ENCODE assay signal across 18 cellular contexts in the genomic region with DNA sequence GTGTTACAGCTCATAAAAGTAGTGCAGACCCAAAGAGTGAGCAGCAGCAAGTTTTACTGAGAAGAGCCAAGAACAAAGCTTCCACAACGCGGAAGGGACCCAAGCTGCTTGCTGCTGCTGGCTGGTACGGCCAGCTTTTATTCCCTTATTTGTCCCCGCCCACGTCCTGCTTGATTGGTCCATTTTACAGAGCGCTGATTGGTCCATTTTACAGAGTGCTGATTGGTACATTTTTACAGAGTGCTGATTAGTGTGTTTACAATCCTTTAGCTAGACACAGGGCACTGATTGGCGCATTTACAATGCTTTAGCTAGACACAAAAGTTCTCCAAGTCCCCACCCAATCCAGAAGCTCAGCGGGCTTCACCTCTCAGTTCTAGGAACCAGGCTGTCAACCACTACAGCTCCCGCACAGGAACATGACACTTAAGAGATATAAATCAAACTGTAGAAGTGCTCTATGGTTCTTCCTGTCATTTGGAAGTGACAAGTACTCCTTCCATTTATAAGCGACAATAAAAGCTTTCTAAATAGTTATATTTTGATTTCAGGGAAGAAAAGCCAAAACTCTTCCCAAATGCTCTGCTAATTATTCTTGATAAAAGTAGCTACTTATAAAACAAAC. TPM values are rescaled to one million over a fixed set of nuclear protein-coding genes. Genes with fewer than 3 reads are reported as not detected.
DNase-seq lines count a peak whose midpoint lies in the region; ATAC-seq, FAIRE-seq and TF ChIP-seq lines count a peak whose summit lies in the region.
"Had no signal": no experiment of that assay in that cellular context is flagged by ENCODE, and none has a peak within 500 bp of the region (broad histone marks: within the 10 kb centered on the region; RNA-seq: fewer than 3 reads in every experiment).

No MANE protein-coding gene starts in this region.

- no TSS peak for BruUV-seq in K562 (replicated peaks; lab: Mats Ljungman, UMichigan)

- H3K4me3 ChIP-seq in Karpas-422 (ENCODE audit: low read length) (no peak overlapping the region), K562 (no peak overlapping the region)

- no peak for TF ChIP-seq POLR2A in K562 (conservative IDR thresholded peaks at IDR 0.05)

- H3K4me2 ChIP-seq in Karpas-422 (ENCODE audit: low read depth, low read length, poor library complexity, severe bottlenecking) (no peak overlapping the region), K562 (ENCODE audit: insufficient read depth, low read length) (no peak overlapping the region)

- no peaks in the 10 kb centered on the region for H3K9me1 ChIP-seq in K562 (ENCODE audit: control insufficient read depth, insufficient read depth, low read length)

- H3K27ac ChIP-seq in Karpas-422 (ENCODE audit: low read length) (no peak overlapping the region), K562 (ENCODE audit: extremely low read depth, low read depth, low read length) (no peak overlapping the region; the same call in 2 of the 3 replicates)
- H3K27ac ChIP-seq: C4-2B had no signal

- peak; percentile 71 for ATAC-seq in K562
- ATAC-seq: HepG2 had no signal

- POLR2A ChIA-PET in K562 (lab: Yijun Ruan, JAX): interaction anchor here (1.3 to 1.5 kb wide), 2 partner anchors 14 to 16 kb away, joined by 4 to 5 read pairs; no protein-coding TSS in a partner anchor

- DNase-seq in activated CD4-positive, alpha-beta T cell treated with anti-CD3 and anti-CD28 coated beads for 48 hours: peak; percentile 10
- DNase-seq in activated CD4-positive, alpha-beta T cell treated with anti-CD3 and anti-CD28 coated beads, Interleukin-2, amount 50 U/mL, for 1 hour: no peak
- DNase-seq in Karpas-422 (peak; percentile 41), K562 (ENCODE audit: extremely low read depth in 1 of 4, low spot score in 3 of 4) (peak; percentile 16 to 52 (median 28)), DMS 273 treated with DMSO at 0.1 percent for 48 hours (lab: John Stamatoyannopoulos, UW) (no peak), HT-29 (ENCODE audit: low spot score) (no peak)
- no peak for DNase-seq in activated CD4-positive, CD25-positive, alpha-beta regulatory T cell treated with anti-CD3 and anti-CD28 coated beads, Interleukin-2, amount 50 U/mL, for 72 hours
- DNase-seq: BE2C, DMS153, DMS79 treated with DMSO at 0.1 percent for 48 hours, GF-D8, GOT3, H9 had no signal

- intact Hi-C loops in K562 (cut with micrococcal nuclease): no loop called here

- TF ChIP-seq CTCF in K562 (IDR thresholded peaks at IDR 0.05 in 2 of 3, conservative IDR thresholded peaks at IDR 0.05 in 1 of 3; ENCODE audit: insufficient read depth in 2 of 3, low read depth in 1 of 3, low read length in 3 of 3): no peak

- H2AFZ ChIP-seq in Karpas-422 (ENCODE audit: low read length) (no peak overlapping the region), K562 (ENCODE audit: low read depth, low read length) (no peak overlapping the region)

- in situ Hi-C loops in K562 (cut with MboI): no loop called here

- no peak for FAIRE-seq in K562 (lab: Jason Lieb, UNC)
- FAIRE-seq: A204.1, GM19239, HepG2, HTR-8/SVneo had no signal

- 69% methylated on average over 9 of the region's 10 CpGs for WGBS in K562 (ENCODE audit: insufficient coverage, low coverage, missing lambda C conversion rate)

- H3K36me3 ChIP-seq in Karpas-422 (ENCODE audit: insufficient read depth, low read length) (0 out of 2 replicates have a peak, but pooled peaks cover 11% of the 10 kb centered on the region), K562 (ENCODE audit: control insufficient read depth, insufficient read depth, low read length) (peaks cover 9% of the 10 kb centered on the region; the same call in 2 of the 3 replicates)
- H3K36me3 ChIP-seq: BE2C had no signal

- no peaks in the 10 kb centered on the region for H3K4me1 ChIP-seq in Karpas-422 (ENCODE audit: low read length)
- no peaks in the 10 kb centered on the region; a peak in 1 of 5 replicates for H3K4me1 ChIP-seq in K562 (replicated peaks in 1 of 2; ENCODE audit: control insufficient read depth in 2 of 2, insufficient read depth in 2 of 2, low read length in 2 of 2)
- H3K4me1 ChIP-seq: BE2C had no signal

- no peaks in the 10 kb centered on the region for H4K20me1 ChIP-seq in Karpas-422 (ENCODE audit: insufficient read depth, low read depth, low read length)
- no peaks in the 10 kb centered on the region for H4K20me1 ChIP-seq in K562 (replicated peaks; ENCODE audit: control insufficient read depth, insufficient read depth, low read length)

- no peak for TF ChIP-seq EP300 in K562 (IDR thresholded peaks at IDR 0.05; ENCODE audit: low read length)

- no peak overlapping the region for H3K9ac ChIP-seq in Karpas-422 (ENCODE audit: low read length)
- no peak overlapping the region for H3K9ac ChIP-seq in K562 (ENCODE audit: insufficient read depth in 1 of 2, low read depth in 2 of 2, low read length in 2 of 2)

- H3K27me3 ChIP-seq in Karpas-422 (ENCODE audit: low read length): no peaks in the 10 kb centered on the region
- H3K27me3 ChIP-seq in K562 (ENCODE audit: control insufficient read depth in 2 of 2, insufficient read depth in 2 of 2, low read length in 2 of 2): no peaks in the 10 kb centered on the region
- H3K27me3 ChIP-seq: BE2C had no signal

- H3K9me2 ChIP-seq in Karpas-422 (replicated peaks; ENCODE audit: insufficient read depth, low read length): no peaks in the 10 kb centered on the region

- TF ChIP-seq RAD21 in K562 (CRISPR knock-in tag; conservative IDR thresholded peaks at IDR 0.05 in 1 of 2, IDR thresholded peaks at IDR 0.05 in 1 of 2): no peak

- H3K79me2 ChIP-seq in Karpas-422 (ENCODE audit: low read length) (peaks cover 87% of the 10 kb centered on the region), K562 (ENCODE audit: control insufficient read depth, insufficient read depth, low read length) (peaks cover 7% of the 10 kb centered on the region; the same call in 2 of the 3 replicates)

- CTCF ChIA-PET in K562 (lab: Yijun Ruan, JAX; ENCODE audit: low intra/inter-chr PET ratio): no interaction called here

- H3K9me3 ChIP-seq in Karpas-422 (ENCODE audit: low read length) (peaks cover 17% of the 10 kb centered on the region), K562 (replicated peaks; ENCODE audit: control insufficient read depth, insufficient read depth, low read depth, low read length) (peaks cover 15% of the 10 kb centered on the region)
- H3K9me3 ChIP-seq: BE2C had no signal

RNA-seq across cellular contexts. Expression of a gene that starts 28.5 kb away (rescaled TPM):
- total RNA-seq in Karpas-422 (2014; rRNA removed; shearing (Covaris generic); ENCODE audit: low replicate concordance): 14.2 and 21.8 TPM in 2 replicates
- total RNA-seq in K562 (2011; cell fraction: chromatin; rRNA removed; ENCODE audit: low replicate concordance): 11.8 and 34.8 TPM in 2 replicates
- total RNA-seq in K562 (2011; cell fraction: nucleolus; rRNA removed): 5.8 and 7.8 TPM in 2 replicates
- 12.8 and 21.9 TPM in 2 replicates for total RNA-seq in K562 (2011; cell fraction: nucleoplasm; rRNA removed)
- total RNA-seq in K562 (2014; rRNA removed) (8.4 and 8.8 TPM in 2 replicates), K562 (2014; rRNA removed; fragmentation: Illumina TruSeq; extraction: Trizol) (12.5 and 13.6 TPM in 2 replicates), K562 (2015; rRNA removed; fragmentation: Illumina TruSeq; extraction: Trizol) (11.5 and 12.3 TPM in 2 replicates), K562 (2021) (9.5 and 10.2 TPM in 2 replicates)
- polyA plus RNA-seq in K562 (2011; rRNA removed) (12.1 and 14.3 TPM in 2 replicates), K562 (2014; fragmentation: Illumina TruSeq; extraction: Trizol) (8.4 and 9.9 TPM in 2 replicates), K562 (2014; fragmentation: Nextera tagmentation; extraction: Ambion mirVana) (1 to 10 TPM; 1.9 to 2.0 TPM), K562 (2014; rRNA removed) (6.9 and 7.8 TPM in 2 replicates)
- polyA plus RNA-seq in K562 (2011; cell fraction: cytosol; rRNA removed): 3.6 and 6.3 TPM in 2 replicates
- 7.5 and 9.1 TPM in 2 replicates for polyA plus RNA-seq in K562 (2011; cell fraction: nucleus; rRNA removed)
- polyA plus RNA-seq in K562 (2012): 6.5 and 10.6 TPM in 2 replicates
- polyA minus RNA-seq in K562 (2011; rRNA and poly(A)+ RNA removed): 13.8 and 15.8 TPM in 2 replicates
- polyA minus RNA-seq in K562 (2011; cell fraction: cytosol; rRNA and poly(A)+ RNA removed): 2.5 and 3.6 TPM in 2 replicates
- 4.0 and 6.6 TPM in 2 replicates for polyA minus RNA-seq in K562 (2011; cell fraction: nucleus; rRNA and poly(A)+ RNA removed)
- total RNA-seq in HT-29 (2014; rRNA removed; shearing (Covaris generic)): 6.5 and 9.9 TPM in 2 replicates

RNA-seq across cellular contexts. Expression of a gene that starts 28.6 kb away (rescaled TPM):
- total RNA-seq in Karpas-422 (2014; rRNA removed; shearing (Covaris generic); ENCODE audit: low replicate concordance): 33.4 and 57.7 TPM in 2 replicates
- 37.8 and 57.1 TPM in 2 replicates for total RNA-seq in K562 (2011; cell fraction: chromatin; rRNA removed; ENCODE audit: low replicate concordance)
- total RNA-seq in K562 (2011; cell fraction: nucleolus; rRNA removed): 31.2 and 31.5 TPM in 2 replicates
- 25.9 and 26.0 TPM in 2 replicates for total RNA-seq in K562 (2011; cell fraction: nucleoplasm; rRNA removed)
- total RNA-seq in K562 (2014; rRNA removed): 42.0 and 44.8 TPM in 2 replicates
- 50.7 and 53.9 TPM in 2 replicates for total RNA-seq in K562 (2014; rRNA removed; fragmentation: Illumina TruSeq; extraction: Trizol)
- total RNA-seq in K562 (2015; rRNA removed; fragmentation: Illumina TruSeq; extraction: Trizol): 54.6 and 56.8 TPM in 2 replicates
- 45.2 and 46.0 TPM in 2 replicates for total RNA-seq in K562 (2021)
- polyA plus RNA-seq in K562 (2011; rRNA removed): 31.5 and 42.9 TPM in 2 replicates
- polyA plus RNA-seq in K562 (2011; cell fraction: cytosol; rRNA removed): 37.4 and 40.8 TPM in 2 replicates
- polyA plus RNA-seq in K562 (2011; cell fraction: nucleus; rRNA removed): 36.4 and 38.6 TPM in 2 replicates
- 40.1 and 47.0 TPM in 2 replicates for polyA plus RNA-seq in K562 (2012)
- polyA plus RNA-seq in K562 (2014; fragmentation: Illumina TruSeq; extraction: Trizol): 58.1 and 64.1 TPM in 2 replicates
- polyA plus RNA-seq in K562 (2014; fragmentation: Nextera tagmentation; extraction: Ambion mirVana): 10 to 100 TPM; 19.7 to 49.9 TPM
- 36.9 and 43.5 TPM in 2 replicates for polyA plus RNA-seq in K562 (2014; rRNA removed)
- 66.4 and 95.6 TPM in 2 replicates for polyA minus RNA-seq in K562 (2011; rRNA and poly(A)+ RNA removed)
- 19.7 and 30.7 TPM in 2 replicates for polyA minus RNA-seq in K562 (2011; cell fraction: cytosol; rRNA and poly(A)+ RNA removed)
- polyA minus RNA-seq in K562 (2011; cell fraction: nucleus; rRNA and poly(A)+ RNA removed): 18.6 and 33.4 TPM in 2 replicates
- 14.8 and 19.7 TPM in 2 replicates for total RNA-seq in HT-29 (2014; rRNA removed; shearing (Covaris generic))

RNA-seq across cellular contexts. Expression of a gene that starts 50.1 kb away (rescaled TPM):
- 2.9 and 8.3 TPM in 2 replicates for total RNA-seq in Karpas-422 (2014; rRNA removed; shearing (Covaris generic); ENCODE audit: low replicate concordance)
- total RNA-seq in K562 (2011; cell fraction: chromatin; rRNA removed; ENCODE audit: low replicate concordance): 6.2 and 12.7 TPM in 2 replicates
- 9.2 and 11.2 TPM in 2 replicates for total RNA-seq in K562 (2011; cell fraction: nucleolus; rRNA removed)
- total RNA-seq in K562 (2011; cell fraction: nucleoplasm; rRNA removed): 8.9 and 9.3 TPM in 2 replicates
- total RNA-seq in K562 (2014; rRNA removed) (6.8 and 9.9 TPM in 2 replicates), K562 (2014; rRNA removed; fragmentation: Illumina TruSeq; extraction: Trizol) (4.5 and 5.5 TPM in 2 replicates), K562 (2015; rRNA removed; fragmentation: Illumina TruSeq; extraction: Trizol) (4.2 and 5.2 TPM in 2 replicates), K562 (2021) (6.1 and 7.2 TPM in 2 replicates)
- polyA plus RNA-seq in K562 (2011; rRNA removed) (10.0 and 11.4 TPM in 2 replicates), K562 (2014; fragmentation: Illumina TruSeq; extraction: Trizol) (7.6 and 8.3 TPM in 2 replicates), K562 (2014; fragmentation: Nextera tagmentation; extraction: Ambion mirVana) (1 to 10 TPM; 2.1 to 3.1 TPM), K562 (2014; rRNA removed) (7.8 and 10.7 TPM in 2 replicates)
- polyA plus RNA-seq in K562 (2011; cell fraction: cytosol; rRNA removed): 12.3 and 14.2 TPM in 2 replicates
- 23.3 and 33.1 TPM in 2 replicates for polyA plus RNA-seq in K562 (2011; cell fraction: nucleus; rRNA removed)
- polyA plus RNA-seq in K562 (2012): 7.8 and 14.5 TPM in 2 replicates
- 2.7 and 3.4 TPM in 2 replicates for polyA minus RNA-seq in K562 (2011; rRNA and poly(A)+ RNA removed)
- polyA minus RNA-seq in K562 (2011; cell fraction: cytosol; rRNA and poly(A)+ RNA removed): 2.9 and 5.9 TPM in 2 replicates
- polyA minus RNA-seq in K562 (2011; cell fraction: nucleus; rRNA and poly(A)+ RNA removed): 2.7 and 3.3 TPM in 2 replicates
- total RNA-seq in HT-29 (2014; rRNA removed; shearing (Covaris generic)): 0.63 and 1.6 TPM in 2 replicates

Comparison
In these comparisons a context has a peak if more than half of its experiments do, and no peak if none do; other contexts are left out.
1. DNase-seq: peak in activated CD4-positive, alpha-beta T cell treated with anti-CD3 and anti-CD28 coated beads for 48 hours (single experiment), Karpas-422 (single experiment) and K562 (4 of 4); none in activated CD4-positive, alpha-beta T cell treated with anti-CD3 and anti-CD28 coated beads, Interleukin-2, amount 50 U/mL, for 1 hour (single experiment), DMS 273 treated with DMSO at 0.1 percent for 48 hours (single experiment), HT-29 (single experiment) and activated CD4-positive, CD25-positive, alpha-beta regulatory T cell treated with anti-CD3 and anti-CD28 coated beads, Interleukin-2, amount 50 U/mL, for 72 hours (single experiment).